In genomic region chr4:15396157-15396800, GRCh38 we compare ENCODE assay signal across 8 cellular contexts. TPM values are rescaled to one million over a fixed set of nuclear protein-coding genes. Genes with fewer than 3 reads are reported as not detected.
DNase-seq lines count a peak whose midpoint lies in the region; ATAC-seq and TF ChIP-seq lines count a peak whose summit lies in the region.

No MANE protein-coding gene starts in this region.

- WGBS in heart right ventricle, 2 donors, result 65 to 66% methylated on average over 4 of the region's 4 CpGs
- 48 to 64% (median 54%) methylated on average over 4 of the region's 4 CpGs for WGBS in spleen, 5 donors

- TF ChIP-seq CTCF in DND-41 (IDR thresholded peaks at IDR 0.05; ENCODE audit: borderline replicate concordance, extremely low read depth, low read length, poor library complexity, severe bottlenecking), result peak; percentile 85
- peak; percentile 83 for TF ChIP-seq CTCF in GM20000 (IDR thresholded peaks at IDR 0.05; ENCODE audit: extremely low read depth, missing control alignments)
- peak; percentile 25 to 80 (median 64) for TF ChIP-seq CTCF in heart right ventricle (IDR thresholded peaks at IDR 0.05)
- peak; percentile 29 to 84 (median 70) for TF ChIP-seq CTCF in spleen (IDR thresholded peaks at IDR 0.05 in 8 of 11, conservative IDR thresholded peaks at IDR 0.05 in 3 of 11)

- no peak for TF ChIP-seq POLR2A in spleen (IDR thresholded peaks at IDR 0.05)

- H3K9me3 ChIP-seq in DND-41 (ENCODE audit: insufficient read depth, low read length, severe bottlenecking) (no peaks in the 10 kb centered on the region), heart right ventricle (no peaks in the 10 kb centered on the region), spleen (no peaks in the 10 kb centered on the region)

- no peak overlapping the region for H2AFZ ChIP-seq in DND-41 (ENCODE audit: low read depth, low read length)

- peak; percentile 74 for DNase-seq in DND-41
- peak; percentile 61 for DNase-seq in GM20000 (ENCODE audit: low spot score)
- DNase-seq in RPMI7951 (ENCODE audit: low read depth), result peak; percentile 62
- DNase-seq in activated naive CD4-positive, alpha-beta T cell (lab: John Stamatoyannopoulos, UW), result peak in 3 of 4 experiments; percentile 1 to 9 (median 6)
- DNase-seq in heart right ventricle, result no peak
- DNase-seq in spleen, result no peak
- no peak for DNase-seq in DMS79 (lab: John Stamatoyannopoulos, UW)

- H3K27me3 ChIP-seq in DND-41 (ENCODE audit: insufficient read depth, low read length, poor library complexity), result no peaks in the 10 kb centered on the region
- no peaks in the 10 kb centered on the region for H3K27me3 ChIP-seq in heart right ventricle
- no peaks in the 10 kb centered on the region for H3K27me3 ChIP-seq in spleen (replicated peaks in 1 of 7)

- H3K36me3 ChIP-seq in DND-41 (ENCODE audit: insufficient read depth, low read length), result no peaks in the 10 kb centered on the region
- no peaks in the 10 kb centered on the region for H3K36me3 ChIP-seq in heart right ventricle
- no peaks in the 10 kb centered on the region for H3K36me3 ChIP-seq in spleen

- no peaks in the 10 kb centered on the region for H4K20me1 ChIP-seq in DND-41 (ENCODE audit: insufficient read depth, low read length)

- ATAC-seq in DND-41 (ENCODE audit: insufficient read depth, low read depth) (peak; percentile 68), HG03520 (IDR thresholded peaks at IDR 0.05; ENCODE audit: unreplicated experiment) (peak; percentile 86), heart right ventricle (peak in 2 of 8 donors; percentile 36 to 47)

- H3K79me2 ChIP-seq in DND-41 (ENCODE audit: insufficient read depth, low read length), result no peaks in the 10 kb centered on the region

- H3K4me3 ChIP-seq in DND-41 (ENCODE audit: low read depth in 1 of 2, low read length in 2 of 2), result no peak overlapping the region
- no peak overlapping the region for H3K4me3 ChIP-seq in heart right ventricle
- no peak overlapping the region for H3K4me3 ChIP-seq in spleen

- H3K27ac ChIP-seq in DND-41 (ENCODE audit: low read length) (no peak overlapping the region), heart right ventricle (peak overlapping the region in 1 of 10 donors; percentile 58), spleen (peak overlapping the region in 1 of 8 donors; percentile 1)

- H3K4me2 ChIP-seq in DND-41 (ENCODE audit: insufficient read depth, low read length), result no peak overlapping the region

- H3K9ac ChIP-seq in DND-41 (ENCODE audit: low read depth, low read length), result no peak overlapping the region

- H3K4me1 ChIP-seq in DND-41 (ENCODE audit: insufficient read depth, low read length) (peaks cover 16% of the 10 kb centered on the region), heart right ventricle (peaks cover 0 to 32% (median 15%) of the 10 kb centered on the region in 9 donors), spleen (peaks cover 0 to 38% (median 24%) of the 10 kb centered on the region in 6 donors)

- intact Hi-C loops in heart right ventricle (cut with DNase I), result loop anchor here in 8 of 10 donors (2.0 to 10.0 kb wide), 4 partner anchors 154 to 161 kb away; no protein-coding TSS in a partner anchor
- intact Hi-C loops in spleen (cut with DNase I; ENCODE audit: low total_unique reads), result no loop called here

RNA-seq across cellular contexts. Expression of gene C1QTNF7, which starts 31.6 kb away (rescaled TPM):
- not detected in 2 replicates for total RNA-seq in RPMI7951 (2014; rRNA removed; shearing (Covaris generic))
- 1 to 10 TPM in 8 of 10 donors, under 1 TPM in 2; 0.30 to 2.7 (median 1.5) TPM for total RNA-seq in heart right ventricle
- 1 to 10 TPM in 1 of 2 donors, under 1 TPM in 1; 0.38 to 2.3 TPM for polyA plus RNA-seq in heart right ventricle
- 10 to 100 TPM in 4 of 7 donors, 1 to 10 TPM in 3; 3.6 to 22.5 (median 10.8) TPM for total RNA-seq in spleen
- polyA plus RNA-seq in spleen, result under 1 TPM; 0.74 to 0.99 (median 0.76) TPM

Comparison
In these comparisons a context has a peak if more than half of its experiments do, and no peak if none do; other contexts are left out.
1. DNase-seq: peak in DND-41 (single experiment), GM20000 (single experiment), RPMI7951 (single experiment) and activated naive CD4-positive, alpha-beta T cell (3 of 4); none in heart right ventricle (0 of 2), spleen (single experiment) and DMS79 (single experiment).
2. Peak in every context shown above with its lines, with median percentiles within 50 percentile points of each other: CTCF ChIP-seq.